ENCODE assay signal across 1 cellular context in the genomic region with DNA sequence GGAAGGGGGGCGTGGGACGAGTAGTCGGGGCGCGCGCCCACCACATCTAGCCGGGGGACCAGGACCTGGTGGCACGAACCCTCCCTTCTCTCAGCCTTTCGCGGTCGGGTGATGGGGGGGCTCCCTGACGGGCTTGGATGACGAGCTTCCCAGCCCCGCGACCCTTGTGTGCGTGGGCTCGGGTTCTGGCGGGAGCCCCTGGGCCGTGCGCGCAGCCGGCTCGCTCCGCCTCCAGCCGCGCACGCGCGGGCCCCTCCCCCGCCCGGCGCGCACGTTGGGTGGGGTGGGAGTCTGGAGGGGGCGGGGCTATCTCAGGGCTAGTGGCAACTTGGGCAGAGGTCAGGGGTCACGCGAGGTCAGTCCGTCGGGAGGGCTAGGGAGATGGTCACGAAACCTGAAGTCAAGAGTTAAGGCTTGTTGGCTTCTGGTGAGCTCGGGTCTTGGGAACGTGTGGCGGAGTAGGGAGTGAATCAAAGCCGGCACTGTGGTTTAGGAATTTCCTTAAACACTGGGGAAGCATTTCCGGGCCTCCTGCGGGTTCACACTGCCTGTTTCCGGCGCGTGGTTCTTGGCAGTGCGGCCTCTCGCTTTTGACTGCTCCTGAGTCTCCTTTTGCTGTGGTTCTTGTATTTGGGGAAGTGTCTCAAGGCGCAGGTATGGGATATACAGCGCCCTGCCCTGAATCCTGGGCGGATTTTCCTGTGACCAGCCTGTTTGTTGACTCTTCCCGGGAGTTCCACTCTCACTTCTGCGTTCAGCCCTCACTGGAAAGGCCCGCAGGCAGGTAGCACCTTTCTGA.
TF ChIP-seq lines count a peak whose summit lies in the region.

Gene SRCAP (plus strand): TSS at position 356 of the 799 bp plus-strand sequence. CDS start 1,654 bp downstream, outside the sequence.

TF ChIP-seq in K562, 482 proteins besides CTCF, POLR2A, EP300 and RAD21 (continued from another document and continues in another):
- TF ChIP-seq CREB5 (CRISPR knock-in tag; IDR thresholded peaks at IDR 0.05) (no peak), SRSF9 (IDR thresholded peaks at IDR 0.05; ENCODE audit: borderline replicate concordance, low read depth, low read length) (no peak), PPARD (CRISPR knock-in tag; IDR thresholded peaks at IDR 0.05) (no peak), IRF2 (CRISPR knock-in tag; IDR thresholded peaks at IDR 0.05) (no peak), SAFB (IDR thresholded peaks at IDR 0.05; ENCODE audit: borderline replicate concordance, low read depth, low read length) (peak; percentile 30; the same call in 1 of the 2 replicates), HDAC6 (IDR thresholded peaks at IDR 0.05; ENCODE audit: low read depth, low read length) (no peak), ETS2 (tag; IDR thresholded peaks at IDR 0.05; ENCODE audit: borderline replicate concordance, poor library complexity, severe bottlenecking) (no peak), POU5F1 (IDR thresholded peaks at IDR 0.05; ENCODE audit: borderline replicate concordance, low read depth, low read length, partially characterized antibody) (no peak), TCF3 (CRISPR knock-in tag; IDR thresholded peaks at IDR 0.05) (no peak), PBX2 (CRISPR knock-in tag; IDR thresholded peaks at IDR 0.05; ENCODE audit: low read depth) (no peak), PBX2 (tag; conservative IDR thresholded peaks at IDR 0.05; ENCODE audit: low read depth) (no peak), SMAD4 (CRISPR knock-in tag; conservative IDR thresholded peaks at IDR 0.05) (peak; percentile 63), PTTG1 (tag; IDR thresholded peaks at IDR 0.05; ENCODE audit: low read depth) (no peak), BRCA1 (IDR thresholded peaks at IDR 0.05) (no peak), BRCA1 (CRISPR knock-in tag; IDR thresholded peaks at IDR 0.05) (peak; percentile 30; the same call in 1 of the 2 replicates), LEF1 (IDR thresholded peaks at IDR 0.05) (peak; percentile 52; the same call in 1 of the 2 replicates), ZNF354B (CRISPR knock-in tag; IDR thresholded peaks at IDR 0.05) (no peak), SMC3 (conservative IDR thresholded peaks at IDR 0.05; ENCODE audit: insufficient read depth, low read depth, low read length) (no peak), ZNF324 (CRISPR knock-in tag; IDR thresholded peaks at IDR 0.05) (no peak), KDM5B (IDR thresholded peaks at IDR 0.05; ENCODE audit: insufficient replicate concordance, low read depth, low read length) (peak; percentile 7), SMARCC2 (IDR thresholded peaks at IDR 0.05; ENCODE audit: low read depth) (no peak), HNRNPK (IDR thresholded peaks at IDR 0.05; ENCODE audit: low read depth, low read length, poor library complexity, severe bottlenecking) (no peak), ZKSCAN1 (IDR thresholded peaks at IDR 0.05; ENCODE audit: low read depth, low read length) (no peak), KHSRP (IDR thresholded peaks at IDR 0.05) (no peak), HMGN3 (IDR thresholded peaks at IDR 0.05; ENCODE audit: borderline replicate concordance, extremely low read depth, insufficient read length, low read depth, low read length) (peak; percentile 23), CBX2 (IDR thresholded peaks at IDR 0.05; ENCODE audit: insufficient read depth, low read length, poor library complexity, severe bottlenecking) (no peak), SNRNP70 (optimal IDR thresholded peaks at IDR 0.05; ENCODE audit: low read depth, low read length) (no peak), POLR3A (IDR thresholded peaks at IDR 0.05; ENCODE audit: borderline replicate concordance, extremely low read depth, insufficient read depth, insufficient read length) (no peak), CREBBP (IDR thresholded peaks at IDR 0.05; ENCODE audit: low read depth, low read length) (no peak), GABPB2 (CRISPR knock-in tag; conservative IDR thresholded peaks at IDR 0.05) (no peak), CSDE1 (IDR thresholded peaks at IDR 0.05) (no peak), RNF2 (IDR thresholded peaks at IDR 0.05) (no peak), ZNF184 (CRISPR knock-in tag; IDR thresholded peaks at IDR 0.05) (no peak), ZNF318 (IDR thresholded peaks at IDR 0.05; ENCODE audit: borderline replicate concordance in 1 of 2, low read depth in 1 of 2) (no peak), C11orf30 (IDR thresholded peaks at IDR 0.05; ENCODE audit: low read depth) (peak; percentile 78), VEZF1 (CRISPR knock-in tag; IDR thresholded peaks at IDR 0.05) (no peak)
- TF ChIP-seq, protein P1, sequence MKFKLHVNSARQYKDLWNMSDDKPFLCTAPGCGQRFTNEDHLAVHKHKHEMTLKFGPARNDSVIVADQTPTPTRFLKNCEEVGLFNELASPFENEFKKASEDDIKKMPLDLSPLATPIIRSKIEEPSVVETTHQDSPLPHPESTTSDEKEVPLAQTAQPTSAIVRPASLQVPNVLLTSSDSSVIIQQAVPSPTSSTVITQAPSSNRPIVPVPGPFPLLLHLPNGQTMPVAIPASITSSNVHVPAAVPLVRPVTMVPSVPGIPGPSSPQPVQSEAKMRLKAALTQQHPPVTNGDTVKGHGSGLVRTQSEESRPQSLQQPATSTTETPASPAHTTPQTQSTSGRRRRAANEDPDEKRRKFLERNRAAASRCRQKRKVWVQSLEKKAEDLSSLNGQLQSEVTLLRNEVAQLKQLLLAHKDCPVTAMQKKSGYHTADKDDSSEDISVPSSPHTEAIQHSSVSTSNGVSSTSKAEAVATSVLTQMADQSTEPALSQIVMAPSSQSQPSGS (CRISPR knock-in tag; IDR thresholded peaks at IDR 0.05): no peak
- TF ChIP-seq, protein P2, sequence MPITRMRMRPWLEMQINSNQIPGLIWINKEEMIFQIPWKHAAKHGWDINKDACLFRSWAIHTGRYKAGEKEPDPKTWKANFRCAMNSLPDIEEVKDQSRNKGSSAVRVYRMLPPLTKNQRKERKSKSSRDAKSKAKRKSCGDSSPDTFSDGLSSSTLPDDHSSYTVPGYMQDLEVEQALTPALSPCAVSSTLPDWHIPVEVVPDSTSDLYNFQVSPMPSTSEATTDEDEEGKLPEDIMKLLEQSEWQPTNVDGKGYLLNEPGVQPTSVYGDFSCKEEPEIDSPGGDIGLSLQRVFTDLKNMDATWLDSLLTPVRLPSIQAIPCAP (CRISPR knock-in tag; IDR thresholded peaks at IDR 0.05; ENCODE audit: borderline replicate concordance): no peak
- TF ChIP-seq, protein P3, sequence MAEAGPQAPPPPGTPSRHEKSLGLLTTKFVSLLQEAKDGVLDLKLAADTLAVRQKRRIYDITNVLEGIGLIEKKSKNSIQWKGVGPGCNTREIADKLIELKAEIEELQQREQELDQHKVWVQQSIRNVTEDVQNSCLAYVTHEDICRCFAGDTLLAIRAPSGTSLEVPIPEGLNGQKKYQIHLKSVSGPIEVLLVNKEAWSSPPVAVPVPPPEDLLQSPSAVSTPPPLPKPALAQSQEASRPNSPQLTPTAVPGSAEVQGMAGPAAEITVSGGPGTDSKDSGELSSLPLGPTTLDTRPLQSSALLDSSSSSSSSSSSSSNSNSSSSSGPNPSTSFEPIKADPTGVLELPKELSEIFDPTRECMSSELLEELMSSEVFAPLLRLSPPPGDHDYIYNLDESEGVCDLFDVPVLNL (CRISPR knock-in tag; IDR thresholded peaks at IDR 0.05; ENCODE audit: low read depth): no peak
- TF ChIP-seq, protein P4, sequence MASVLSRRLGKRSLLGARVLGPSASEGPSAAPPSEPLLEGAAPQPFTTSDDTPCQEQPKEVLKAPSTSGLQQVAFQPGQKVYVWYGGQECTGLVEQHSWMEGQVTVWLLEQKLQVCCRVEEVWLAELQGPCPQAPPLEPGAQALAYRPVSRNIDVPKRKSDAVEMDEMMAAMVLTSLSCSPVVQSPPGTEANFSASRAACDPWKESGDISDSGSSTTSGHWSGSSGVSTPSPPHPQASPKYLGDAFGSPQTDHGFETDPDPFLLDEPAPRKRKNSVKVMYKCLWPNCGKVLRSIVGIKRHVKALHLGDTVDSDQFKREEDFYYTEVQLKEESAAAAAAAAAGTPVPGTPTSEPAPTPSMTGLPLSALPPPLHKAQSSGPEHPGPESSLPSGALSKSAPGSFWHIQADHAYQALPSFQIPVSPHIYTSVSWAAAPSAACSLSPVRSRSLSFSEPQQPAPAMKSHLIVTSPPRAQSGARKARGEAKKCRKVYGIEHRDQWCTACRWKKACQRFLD (CRISPR knock-in tag; IDR thresholded peaks at IDR 0.05): peak; percentile 86
